12 cellular contexts compared by ENCODE assay signal in the genomic region with DNA sequence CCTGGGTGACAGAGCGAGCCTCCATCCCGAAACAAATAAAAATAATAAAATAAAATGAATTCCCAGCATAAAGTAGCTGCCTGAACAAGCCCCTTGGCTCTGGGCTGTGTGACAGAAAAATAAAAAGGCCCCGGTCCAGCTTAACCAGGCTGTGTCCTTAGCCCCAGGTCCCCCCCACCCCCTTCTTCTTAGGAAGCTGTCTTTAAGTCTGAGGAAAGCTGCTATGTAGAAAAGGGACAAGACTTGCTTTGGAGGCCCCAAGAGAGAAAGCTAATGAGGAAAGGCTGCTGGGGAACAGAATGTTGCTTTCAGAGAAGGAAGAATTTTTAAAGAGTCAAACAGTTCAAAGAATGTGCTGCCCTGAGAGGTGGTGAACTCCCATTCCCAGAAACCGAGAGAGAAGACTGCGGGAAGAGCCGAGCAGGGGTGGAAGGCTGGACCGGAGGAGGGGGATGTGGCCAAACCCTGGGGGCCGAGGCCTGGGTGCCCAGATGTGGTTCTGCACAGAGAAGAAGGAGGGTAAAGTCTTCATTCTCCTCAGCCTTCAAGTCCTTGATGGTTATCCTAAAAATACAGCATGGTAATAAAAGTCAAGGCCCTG.
DNase-seq lines count a peak whose midpoint lies in the region; ATAC-seq, FAIRE-seq and TF ChIP-seq lines count a peak whose summit lies in the region.
"Had no signal": no experiment of that assay in that cellular context is flagged by ENCODE, and none has a peak within 500 bp of the region (broad histone marks: within the 10 kb centered on the region; RNA-seq: fewer than 3 reads in every experiment).

No MANE protein-coding gene starts in this region.

- H3K9me3 ChIP-seq in kidney (ENCODE audit: control insufficient read depth in 1 of 2, low read length in 2 of 2) (no peaks in the 10 kb centered on the region), mucosa of descending colon (no peaks in the 10 kb centered on the region)

- FAIRE-seq in kidney (lab: Jason Lieb, UNC): no peak

- intact Hi-C loops in kidney (cut with DNase I) (no loop called here), mucosa of descending colon (cut with DNase I, micrococcal nuclease) (no loop called here)

- no peaks in the 10 kb centered on the region for H3K36me3 ChIP-seq in kidney (ENCODE audit: control insufficient read depth in 1 of 2, insufficient read depth in 2 of 2, low read length in 2 of 2)
- no peaks in the 10 kb centered on the region for H3K36me3 ChIP-seq in mucosa of descending colon (ENCODE audit: low read depth)

- H3K4me3 ChIP-seq in AG10803 (ENCODE audit: low read length): no peak overlapping the region
- H3K4me3 ChIP-seq in choroid plexus epithelial cell (ENCODE audit: low read depth, low read length): no peak overlapping the region
- H3K4me3 ChIP-seq in kidney (ENCODE audit: low read length in 2 of 2): no peak overlapping the region
- H3K4me3 ChIP-seq in skin epidermis: no peak overlapping the region
- no peak overlapping the region for H3K4me3 ChIP-seq in mucosa of descending colon

- H3K4me1 ChIP-seq in kidney (ENCODE audit: control insufficient read depth in 1 of 2, insufficient read depth in 1 of 2, low read depth in 1 of 2, low read length in 2 of 2) (peaks cover 6 to 17% of the 10 kb centered on the region in 2 donors), mucosa of descending colon (ENCODE audit: low read depth) (no peaks in the 10 kb centered on the region)

- DNase-seq in AG10803 (ENCODE audit: low read depth) (peak; percentile 10), choroid plexus epithelial cell (ENCODE audit: low read depth) (peak; percentile 51), kidney (peak; percentile 83), kidney glomerular epithelial cell (lab: John Stamatoyannopoulos, UW) (no peak), NCI-H2029 treated with DMSO at 0.1 percent for 48 hours (lab: John Stamatoyannopoulos, UW) (no peak), mucosa of descending colon (no peak), NCI-H1048 (lab: John Stamatoyannopoulos, UW) (no peak)
- DNase-seq: NCI-H2227 treated with DMSO at 0.1 percent for 48 hours; stimulated activated naive CD8-positive, alpha-beta T cell treated with anti-CD3 and anti-CD28 coated beads, Interleukin-15, amount 100 ng/mL, for 72 hours; SW 1271 had no signal

- H3K27ac ChIP-seq in kidney (ENCODE audit: low read depth in 2 of 2, low read length in 2 of 2) (peak overlapping the region; percentile 74 to 78), skin epidermis (peak overlapping the region in 18 of 21 experiments; percentile 12 to 79 (median 58))

- H3K9ac ChIP-seq in kidney (ENCODE audit: low read length in 2 of 2): no peak overlapping the region

- no peak for ATAC-seq in mucosa of descending colon
- ATAC-seq: activated CD4-positive, CD25-positive, alpha-beta regulatory T cell treated with anti-CD3 and anti-CD28 coated beads, Interleukin-2, amount 50 U/mL, for 24 hours; stimulated activated naive CD8-positive, alpha-beta T cell treated with anti-CD3 and anti-CD28 coated beads, Interleukin-15, amount 100 ng/mL, for 72 hours had no signal

- no peak for TF ChIP-seq CTCF in AG10803 (conservative IDR thresholded peaks at IDR 0.05; ENCODE audit: low read length)
- no peak for TF ChIP-seq CTCF in choroid plexus epithelial cell (conservative IDR thresholded peaks at IDR 0.05; ENCODE audit: low read depth, low read length)
- TF ChIP-seq CTCF in kidney (IDR thresholded peaks at IDR 0.05; ENCODE audit: borderline replicate concordance, extremely low read depth, insufficient read depth): no peak
- TF ChIP-seq CTCF in mucosa of descending colon (IDR thresholded peaks at IDR 0.05): no peak

Comparison
In these comparisons a context has a peak if more than half of its experiments do, and no peak if none do; other contexts are left out.
1. DNase-seq: peak in AG10803 (single experiment), choroid plexus epithelial cell (single experiment) and kidney (single experiment); none in kidney glomerular epithelial cell (single experiment), NCI-H2029 treated with DMSO at 0.1 percent for 48 hours (single experiment), mucosa of descending colon (0 of 3) and NCI-H1048 (single experiment).